10 cellular contexts compared by ENCODE assay signal in genomic region chr12:9867531-9867930, GRCh38. TPM values are rescaled to one million over a fixed set of nuclear protein-coding genes. Genes with fewer than 3 reads are reported as not detected.
A peak's percentile ranks its signal among the peaks of the same experiment; 100 is the strongest.
DNase-seq lines count a peak whose midpoint lies in the region; ATAC-seq, FAIRE-seq and TF ChIP-seq lines count a peak whose summit lies in the region.
"Had no signal": no experiment of that assay in that cellular context is flagged by ENCODE, and none has a peak within 500 bp of the region (broad histone marks: within the 10 kb centered on the region; RNA-seq: fewer than 3 reads in every experiment).

No MANE protein-coding gene starts in this region.

- POLR2A ChIA-PET in activated CD4-positive, alpha-beta memory T cell treated with anti-CD3 and anti-CD28 coated beads, Interleukin-2, amount 10 ng/mL, durations not matched to agents 7 days and 5 days (lab: Charles Lee), result interaction anchor here (0.9 to 6.6 kb wide), 20 partner anchors 12 to 252 kb away, joined by 3 to 298 read pairs (median 8); partner anchors contain the start of genes CD69, CLEC2D and CLECL1

- CTCF ChIA-PET in activated naive CD4-positive, alpha-beta T cell treated with anti-CD3 and anti-CD28 coated beads, Interleukin-2, amount 10 ng/mL, durations not matched to agents 7 days and 5 days (lab: Charles Lee), result interaction anchor here (1.1 to 4.3 kb wide), 5 partner anchors 54 to 125 kb away, joined by 3 to 15 read pairs (median 6); partner anchors contain the start of gene CD69
- CTCF ChIA-PET in activated CD4-positive, alpha-beta memory T cell treated with anti-CD3 and anti-CD28 coated beads, Interleukin-2, amount 10 ng/mL, durations not matched to agents 7 days and 5 days (lab: Charles Lee), result interaction anchor here (0.6 to 4.1 kb wide), 5 partner anchors 54 to 1210 kb away, joined by 3 to 34 read pairs (median 8); no protein-coding TSS in a partner anchor

- peak overlapping the region in 1 of 2 donors; percentile 17 for H3K9ac ChIP-seq in kidney (ENCODE audit: low read length in 2 of 2)
- H3K9ac ChIP-seq: BLaER1 had no signal

- no peaks in the 10 kb centered on the region for H3K27me3 ChIP-seq in thymus (ENCODE audit: control insufficient read depth, insufficient read depth)

- DNase-seq in activated naive CD4-positive, alpha-beta T cell treated with anti-CD3 and anti-CD28 coated beads, Interleukin-2, amount 10 ng/mL, durations not matched to agents 7 days and 5 days, result no peak
- DNase-seq in activated naive CD4-positive, alpha-beta T cell treated with anti-CD3 and anti-CD28 coated beads, Interleukin-2, amount 50 U/mL, for 16 hours, result no peak
- no peak for DNase-seq in activated CD4-positive, alpha-beta memory T cell treated with anti-CD3 and anti-CD28 coated beads, Interleukin-2, amount 10 ng/mL, durations not matched to agents 7 days and 5 days
- DNase-seq in kidney, result no peak
- DNase-seq in SIG-M5 treated with dmso at 0.1 percent for 504 hours (lab: John Stamatoyannopoulos, UW; ENCODE audit: unreplicated experiment), result no peak
- DNase-seq: activated CD4-positive, alpha-beta T cell treated with anti-CD3 and anti-CD28 coated beads for 48 hours had no signal

- peaks cover 39% of the 10 kb centered on the region for H3K4me1 Mint-ChIP-seq in activated naive CD4-positive, alpha-beta T cell treated with anti-CD3 and anti-CD28 coated beads, Interleukin-2, amount 10 ng/mL, durations not matched to agents 7 days and 5 days
- peaks cover 38% of the 10 kb centered on the region for H3K4me1 Mint-ChIP-seq in activated CD4-positive, alpha-beta memory T cell treated with anti-CD3 and anti-CD28 coated beads, Interleukin-2, amount 10 ng/mL, durations not matched to agents 7 days and 5 days

- 2% methylated on average over 4 of the region's 4 CpGs for WGBS in thymus

- FAIRE-seq in kidney (lab: Jason Lieb, UNC), result no peak

- peaks cover 40% of the 10 kb centered on the region for H3K36me3 Mint-ChIP-seq in activated naive CD4-positive, alpha-beta T cell treated with anti-CD3 and anti-CD28 coated beads, Interleukin-2, amount 10 ng/mL, durations not matched to agents 7 days and 5 days
- H3K36me3 Mint-ChIP-seq in activated CD4-positive, alpha-beta memory T cell treated with anti-CD3 and anti-CD28 coated beads, Interleukin-2, amount 10 ng/mL, durations not matched to agents 7 days and 5 days (ENCODE audit: low read depth), result peaks cover 42% of the 10 kb centered on the region

- no peak overlapping the region for H3K27ac ChIP-seq in kidney (ENCODE audit: low read depth in 2 of 2, low read length in 2 of 2)
- no peak overlapping the region for H3K27ac ChIP-seq in thymus (ENCODE audit: low read depth)
- H3K27ac ChIP-seq: BLaER1 had no signal

- H3K4me3 ChIP-seq in kidney (ENCODE audit: low read length in 2 of 2) (peak overlapping the region; percentile 28 to 47), thymus (ENCODE audit: low read length) (peak overlapping the region; percentile 65)
- H3K4me3 ChIP-seq: BLaER1 had no signal

- intact Hi-C loops in kidney (cut with DNase I), result no loop called here

- no peaks in the 10 kb centered on the region for H3K9me3 ChIP-seq in kidney (ENCODE audit: control insufficient read depth in 1 of 2, low read length in 2 of 2)
- H3K9me3 ChIP-seq in thymus (ENCODE audit: control insufficient read depth), result no peaks in the 10 kb centered on the region

- H3K36me3 ChIP-seq in kidney (ENCODE audit: control insufficient read depth in 1 of 2, insufficient read depth in 2 of 2, low read length in 2 of 2) (no peaks in the 10 kb centered on the region), thymus (ENCODE audit: control insufficient read depth, insufficient read depth) (no peaks in the 10 kb centered on the region)
- H3K36me3 ChIP-seq: BLaER1 had no signal

- H3K27ac Mint-ChIP-seq in activated naive CD4-positive, alpha-beta T cell treated with anti-CD3 and anti-CD28 coated beads, Interleukin-2, amount 10 ng/mL, durations not matched to agents 7 days and 5 days, result peak overlapping the region; percentile 91
- H3K27ac Mint-ChIP-seq in activated CD4-positive, alpha-beta memory T cell treated with anti-CD3 and anti-CD28 coated beads, Interleukin-2, amount 10 ng/mL, durations not matched to agents 7 days and 5 days, result peak overlapping the region; percentile 73

- no peaks in the 10 kb centered on the region for H3K27me3 Mint-ChIP-seq in activated naive CD4-positive, alpha-beta T cell treated with anti-CD3 and anti-CD28 coated beads, Interleukin-2, amount 10 ng/mL, durations not matched to agents 7 days and 5 days
- no peaks in the 10 kb centered on the region for H3K27me3 Mint-ChIP-seq in activated CD4-positive, alpha-beta memory T cell treated with anti-CD3 and anti-CD28 coated beads, Interleukin-2, amount 10 ng/mL, durations not matched to agents 7 days and 5 days

- peaks cover 17% of the 10 kb centered on the region for H3K9me3 Mint-ChIP-seq in activated naive CD4-positive, alpha-beta T cell treated with anti-CD3 and anti-CD28 coated beads, Interleukin-2, amount 10 ng/mL, durations not matched to agents 7 days and 5 days
- H3K9me3 Mint-ChIP-seq in activated CD4-positive, alpha-beta memory T cell treated with anti-CD3 and anti-CD28 coated beads, Interleukin-2, amount 10 ng/mL, durations not matched to agents 7 days and 5 days, result peaks cover 14% of the 10 kb centered on the region

- ATAC-seq in HG02840 (IDR thresholded peaks at IDR 0.05; ENCODE audit: low FRiP score, unreplicated experiment) (no peak), HG03196 (IDR thresholded peaks at IDR 0.05; ENCODE audit: unreplicated experiment) (no peak)

- TF ChIP-seq CTCF in kidney (IDR thresholded peaks at IDR 0.05; ENCODE audit: borderline replicate concordance, extremely low read depth, insufficient read depth), result no peak

- peak overlapping the region; percentile 82 for H3K4me3 Mint-ChIP-seq in activated naive CD4-positive, alpha-beta T cell treated with anti-CD3 and anti-CD28 coated beads, Interleukin-2, amount 10 ng/mL, durations not matched to agents 7 days and 5 days
- H3K4me3 Mint-ChIP-seq in activated CD4-positive, alpha-beta memory T cell treated with anti-CD3 and anti-CD28 coated beads, Interleukin-2, amount 10 ng/mL, durations not matched to agents 7 days and 5 days, result peak overlapping the region; percentile 93

- no peaks in the 10 kb centered on the region for H3K4me1 ChIP-seq in kidney (ENCODE audit: control insufficient read depth in 1 of 2, insufficient read depth in 1 of 2, low read depth in 1 of 2, low read length in 2 of 2)
- H3K4me1 ChIP-seq in thymus (ENCODE audit: control insufficient read depth, insufficient read depth, low read length), result peaks cover 2% of the 10 kb centered on the region

RNA-seq across cellular contexts. Expression of gene CLEC2B, which starts 1.6 kb away (rescaled TPM):
- total RNA-seq in activated CD4-positive, alpha-beta memory T cell treated with anti-CD3 and anti-CD28 coated beads, Interleukin-2, amount 10 ng/mL, durations not matched to agents 7 days and 5 days, result 10 to 100 TPM; 79.6 to 79.7 TPM
- total RNA-seq in kidney, result 11.8 TPM
- 7.0 TPM for polyA plus RNA-seq in kidney (ENCODE audit: insufficient read depth, low read depth, low replicate concordance)
- 42.7 TPM for polyA plus RNA-seq in thymus

RNA-seq across cellular contexts. Expression of gene KLRF2, which starts 13.8 kb away (rescaled TPM):
- not detected for total RNA-seq in activated CD4-positive, alpha-beta memory T cell treated with anti-CD3 and anti-CD28 coated beads, Interleukin-2, amount 10 ng/mL, durations not matched to agents 7 days and 5 days
- not detected for total RNA-seq in kidney
- not detected for polyA plus RNA-seq in kidney (ENCODE audit: insufficient read depth, low read depth, low replicate concordance)
- polyA plus RNA-seq in thymus, result 0.11 TPM

RNA-seq across cellular contexts. Expression of gene KLRF1, which starts 40.2 kb away (rescaled TPM):
- total RNA-seq in activated CD4-positive, alpha-beta memory T cell treated with anti-CD3 and anti-CD28 coated beads, Interleukin-2, amount 10 ng/mL, durations not matched to agents 7 days and 5 days, result under 1 TPM; 0.38 to 0.48 TPM
- 2.0 TPM for total RNA-seq in kidney
- polyA plus RNA-seq in kidney (ENCODE audit: insufficient read depth, low read depth, low replicate concordance) (2.0 TPM), thymus (3.3 TPM)
